In genomic region chr7:74657692-74658170, GRCh38 we compare ENCODE assay signal across 8 cellular contexts. TPM values are rescaled to one million over a fixed set of nuclear protein-coding genes. Genes with fewer than 3 reads are reported as not detected.
DNase-seq lines count a peak whose midpoint lies in the region; ATAC-seq and TF ChIP-seq lines count a peak whose summit lies in the region.

GTF2I (plus strand) TSS chr7:74657718; CDS start chr7:74689129, 31,411 bp downstream.

- CTCF ChIA-PET in OCI-LY7 (lab: Charles Lee; ENCODE audit: unreplicated experiment), result no interaction called here
- CTCF ChIA-PET in mammary epithelial cell (lab: Charles Lee; ENCODE audit: low non-redundant PET), result interaction anchor here (0.7 kb wide), 1 partner anchor 382 kb away, joined by 25 read pairs; no protein-coding TSS in a partner anchor

- H3K27ac ChIP-seq in OCI-LY7 (ENCODE audit: low read depth, low read length, poor library complexity, severe bottlenecking) (peak within 1 kb of the TSS; percentile 98), mammary epithelial cell (ENCODE audit: insufficient read depth, low read depth, low read length) (peak within 1 kb of the TSS; percentile 87)

- H3K9me3 Mint-ChIP-seq in HFFc6, result no peaks in the 10 kb centered on the region
- H3K9me3 Mint-ChIP-seq in stimulated activated naive B cell treated with anti-CD40 and anti-IgM and Interleukin-4, amounts not matched to agents 10 μg/mL and 1 μg/mL and 100 μg/mL, for 72 hours, result no peaks in the 10 kb centered on the region

- H3K9ac ChIP-seq in mammary epithelial cell (ENCODE audit: insufficient read depth, low read length), result peak within 1 kb of the TSS; percentile 93

- H3K36me3 ChIP-seq in OCI-LY7 (ENCODE audit: insufficient read depth, low read length) (peaks cover 24% of the 10 kb centered on the region), mammary epithelial cell (ENCODE audit: insufficient read depth, low read length) (no peaks in the 10 kb centered on the region)

- H4K20me1 ChIP-seq in OCI-LY7 (ENCODE audit: insufficient read depth, low read length) (peaks cover 2% of the 10 kb centered on the region; the same call in 1 of the 2 replicates), mammary epithelial cell (ENCODE audit: insufficient read depth, low read length) (no peaks in the 10 kb centered on the region)

- peak within 1 kb of the TSS; percentile 86 for H3K27ac Mint-ChIP-seq in HFFc6
- peak within 1 kb of the TSS; percentile 98 for H3K27ac Mint-ChIP-seq in stimulated activated naive B cell treated with anti-CD40 and anti-IgM and Interleukin-4, amounts not matched to agents 10 μg/mL and 1 μg/mL and 100 μg/mL, for 72 hours

- TF ChIP-seq CTCF in HFFc6 (IDR thresholded peaks at IDR 0.05) (no peak; the same call in none of the 2 replicates), OCI-LY7 (conservative IDR thresholded peaks at IDR 0.05; ENCODE audit: low read length) (no peak), mammary epithelial cell (conservative IDR thresholded peaks at IDR 0.05 in 1 of 2, IDR thresholded peaks at IDR 0.05 in 1 of 2; ENCODE audit: extremely low read depth in 1 of 2, insufficient read depth in 1 of 2, low read depth in 1 of 2, low read length in 2 of 2) (no peak)

- H3K4me3 Mint-ChIP-seq in HFFc6, result peak within 1 kb of the TSS; percentile 92
- H3K4me3 Mint-ChIP-seq in stimulated activated naive B cell treated with anti-CD40 and anti-IgM and Interleukin-4, amounts not matched to agents 10 μg/mL and 1 μg/mL and 100 μg/mL, for 72 hours, result peak within 1 kb of the TSS; percentile 90 to 96

- POLR2A ChIA-PET in OCI-LY7 (lab: Charles Lee), result interaction anchor here (0.6 kb wide), 1 partner anchor 1100 kb away, joined by 4 read pairs; the partner anchor contains the start of gene BCL7B

- intact Hi-C loops in OCI-LY7 (cut with micrococcal nuclease; ENCODE audit: unreplicated experiment), result no loop called here
- intact Hi-C loops in mammary epithelial cell (cut with micrococcal nuclease), result loop anchor here (5.0 kb wide), 2 partner anchors 75 to 240 kb away; no protein-coding TSS in a partner anchor

- H3K36me3 Mint-ChIP-seq in HFFc6 (ENCODE audit: low read depth), result peaks cover 11% of the 10 kb centered on the region
- peaks cover 10 to 26% of the 10 kb centered on the region in 2 donors for H3K36me3 Mint-ChIP-seq in stimulated activated naive B cell treated with anti-CD40 and anti-IgM and Interleukin-4, amounts not matched to agents 10 μg/mL and 1 μg/mL and 100 μg/mL, for 72 hours

- BruUV-seq in OCI-LY7 (replicated peaks; lab: Mats Ljungman, UMichigan) (TSS peak; percentile 65), mammary epithelial cell (replicated peaks; lab: Mats Ljungman, UMichigan) (TSS peak; percentile 45)

- H3K79me2 ChIP-seq in OCI-LY7 (ENCODE audit: insufficient read depth, low read depth, low read length) (peaks cover 46% of the 10 kb centered on the region), mammary epithelial cell (ENCODE audit: insufficient read depth, low read length) (peaks cover 52% of the 10 kb centered on the region)

- in situ Hi-C loops in mammary epithelial cell (cut with MboI; ENCODE audit: low sequenced_read_pairs in 2 of 2), result no loop called here

- H3K4me2 ChIP-seq in OCI-LY7 (ENCODE audit: low read length) (peak within 1 kb of the TSS; percentile 99), mammary epithelial cell (ENCODE audit: insufficient read depth, low read depth, low read length) (peak within 1 kb of the TSS; percentile 96)

- peak within 1 kb of the TSS; percentile 61; the same call in 1 of the 2 replicates for H2AFZ ChIP-seq in OCI-LY7 (ENCODE audit: low read length)
- H2AFZ ChIP-seq in mammary epithelial cell (ENCODE audit: low read depth, low read length), result peak within 1 kb of the TSS; percentile 85

- no peaks in the 10 kb centered on the region for H3K27me3 Mint-ChIP-seq in HFFc6 (ENCODE audit: insufficient read depth)
- no peaks in the 10 kb centered on the region for H3K27me3 Mint-ChIP-seq in stimulated activated naive B cell treated with anti-CD40 and anti-IgM and Interleukin-4, amounts not matched to agents 10 μg/mL and 1 μg/mL and 100 μg/mL, for 72 hours

- no peaks in the 10 kb centered on the region for H3K27me3 ChIP-seq in mammary epithelial cell (ENCODE audit: insufficient read depth, low read length)

- no peaks in the 10 kb centered on the region for H3K9me2 ChIP-seq in OCI-LY7 (ENCODE audit: insufficient read depth, low read length)

- no CpG with 5 or more reads among the region's 56 CpGs for WGBS in mammary epithelial cell (ENCODE audit: low coverage, missing lambda C conversion rate)

- H3K9me3 ChIP-seq in OCI-LY7 (ENCODE audit: low read length) (no peaks in the 10 kb centered on the region), mammary epithelial cell (replicated peaks; ENCODE audit: insufficient read depth, low read length) (no peaks in the 10 kb centered on the region)

- H3K4me1 Mint-ChIP-seq in HFFc6 (ENCODE audit: low read depth), result peaks cover 50% of the 10 kb centered on the region
- peaks cover 27 to 61% of the 10 kb centered on the region in 2 donors for H3K4me1 Mint-ChIP-seq in stimulated activated naive B cell treated with anti-CD40 and anti-IgM and Interleukin-4, amounts not matched to agents 10 μg/mL and 1 μg/mL and 100 μg/mL, for 72 hours

- ATAC-seq in GM18517 (IDR thresholded peaks at IDR 0.05; ENCODE audit: unreplicated experiment) (peak; percentile 21), left lobe of liver (peak; percentile 22)
- ATAC-seq in stimulated activated naive B cell treated with anti-CD40 and anti-IgM and Interleukin-4, amounts not matched to agents 10 μg/mL and 1 μg/mL and 100 μg/mL, for 72 hours (replicated peaks), result peak; percentile 22 to 36

- H3K4me3 ChIP-seq in OCI-LY7 (ENCODE audit: low read depth, low read length, poor library complexity, severe bottlenecking) (peak within 1 kb of the TSS; percentile 98), mammary epithelial cell (replicated peaks in 1 of 3; ENCODE audit: insufficient read depth in 1 of 3, low read depth in 2 of 3, low read length in 3 of 3) (peak within 1 kb of the TSS; percentile 82 to 97 (median 90))

- dilution Hi-C loops in mammary epithelial cell (cut with HindIII; ENCODE audit: low sequenced_read_pairs), result no loop called here

- no peak for DNase-seq in HFFc6
- DNase-seq in OCI-LY7 (ENCODE audit: low spot score), result peak; percentile 69
- no peak for DNase-seq in mammary epithelial cell
- peak; percentile 71 for DNase-seq in left lobe of liver (ENCODE audit: low spot score)
- DNase-seq in stimulated activated naive B cell treated with anti-CD40 and anti-IgM and Interleukin-4, amounts not matched to agents 10 μg/mL and 1 μg/mL and 100 μg/mL, for 72 hours, result no peak
- DNase-seq in NCI-H2196 treated with DMSO at 0.1 percent for 48 hours (lab: John Stamatoyannopoulos, UW; ENCODE audit: unreplicated experiment), result no peak
- DNase-seq in OCI-M1 (lab: John Stamatoyannopoulos, UW), result no peak

- H3K4me1 ChIP-seq in OCI-LY7 (ENCODE audit: insufficient read depth, low read length, poor library complexity, severe bottlenecking) (peaks cover 59% of the 10 kb centered on the region), mammary epithelial cell (ENCODE audit: insufficient read depth, low read length) (peaks cover 39% of the 10 kb centered on the region)

RNA-seq across cellular contexts. Expression of gene GTF2I, which starts in this region (rescaled TPM):
- 100 to 1,000 TPM; 139 to 152 (median 151) TPM for total RNA-seq in HFFc6 (2021; fragmentation: NEBNext Ultra II Directional; extraction: Animal tissue kit (Norgen Biotek cat#: 25700))
- total RNA-seq in OCI-LY7 (2014; rRNA removed; shearing (Covaris generic)), result 145 and 188 TPM in 2 replicates
- total RNA-seq in OCI-LY7 (2022) (269 and 281 TPM in 2 replicates), mammary epithelial cell (100 to 1,000 TPM; 170 to 184 TPM), left lobe of liver (119 TPM)
- polyA plus RNA-seq in mammary epithelial cell, result 47.9 TPM
- 154 TPM for polyA minus RNA-seq in mammary epithelial cell

Comparison
In these comparisons a context has a peak if more than half of its experiments do, and no peak if none do; other contexts are left out.
1. DNase-seq: peak in OCI-LY7 (single experiment) and left lobe of liver (single experiment); none in HFFc6 (single experiment), mammary epithelial cell (single experiment), stimulated activated naive B cell treated with anti-CD40 and anti-IgM and Interleukin-4, amounts not matched to agents 10 μg/mL and 1 μg/mL and 100 μg/mL, for 72 hours (single experiment), NCI-H2196 treated with DMSO at 0.1 percent for 48 hours (single experiment) and OCI-M1 (single experiment).
2. Peak in every context shown above with its lines, with median percentiles within 50 percentile points of each other: ATAC-seq.